26 cellular contexts compared by ENCODE assay signal in genomic region chr20:39347626-39348025, GRCh38.
"Had no signal": no experiment of that assay in that cellular context is flagged by ENCODE, and none has a peak within 500 bp of the region (broad histone marks: within the 10 kb centered on the region; RNA-seq: fewer than 3 reads in every experiment).

No MANE protein-coding gene starts in this region.

- H3K27ac ChIP-seq: colonic mucosa, epithelial cell of prostate, esophagus squamous epithelium, gastrocnemius medialis, heart right ventricle, left lung, lower lobe of right lung had no signal

- H3K27me3 ChIP-seq: colonic mucosa, esophagus squamous epithelium, gastrocnemius medialis, heart right ventricle, left lung had no signal

- H3K4me1 Mint-ChIP-seq: endodermal cell had no signal

- DNase-seq: colonic mucosa; cortex of kidney; effector CD8-positive, alpha-beta T cell; effector memory CD8-positive, alpha-beta T cell; endodermal cell; esophagus squamous epithelium; foreskin fibroblast; foreskin melanocyte; gastrocnemius medialis; glutamatergic neuron; head of caudate nucleus; heart right ventricle; hippocampal formation; left cardiac atrium; left lung; left ventricle myocardium superior; lower lobe of right lung; mammary epithelial cell; mesendoderm; midbrain had no signal

- H3K27me3 Mint-ChIP-seq: dendritic cell treated with granulocyte-macrophage colony-stimulating factor and Interleukin-4, amounts not matched to agents 40 ng/mL and 50 ng/mL, for 4 days; memory B cell had no signal

- H3K9me3 ChIP-seq: colonic mucosa, gastrocnemius medialis had no signal

- H3K27ac Mint-ChIP-seq: dendritic cell treated with granulocyte-macrophage colony-stimulating factor and Interleukin-4, amounts not matched to agents 40 ng/mL and 50 ng/mL, for 4 days; effector memory CD8-positive, alpha-beta T cell; endodermal cell; memory B cell had no signal

- H3K4me3 ChIP-seq: colonic mucosa, esophagus squamous epithelium, gastrocnemius medialis, heart right ventricle, left lung, lower lobe of right lung had no signal

- H3K36me3 ChIP-seq: colonic mucosa, esophagus squamous epithelium, gastrocnemius medialis, heart right ventricle, left lung, lower lobe of right lung had no signal

- ATAC-seq: effector memory CD8-positive, alpha-beta T cell; gastrocnemius medialis; heart right ventricle; left cardiac atrium; left lung; left ventricle myocardium superior; lower lobe of right lung had no signal

- FAIRE-seq: endometrium, islet of Langerhans, keratinocyte had no signal

- H3K4me3 Mint-ChIP-seq: dendritic cell treated with granulocyte-macrophage colony-stimulating factor and Interleukin-4, amounts not matched to agents 40 ng/mL and 50 ng/mL, for 4 days; effector memory CD8-positive, alpha-beta T cell; endodermal cell; memory B cell had no signal

- H3K4me1 ChIP-seq: colonic mucosa, esophagus squamous epithelium, gastrocnemius medialis, heart right ventricle, left lung, lower lobe of right lung had no signal
